23 cellular contexts compared by ENCODE assay signal in the genomic region with DNA sequence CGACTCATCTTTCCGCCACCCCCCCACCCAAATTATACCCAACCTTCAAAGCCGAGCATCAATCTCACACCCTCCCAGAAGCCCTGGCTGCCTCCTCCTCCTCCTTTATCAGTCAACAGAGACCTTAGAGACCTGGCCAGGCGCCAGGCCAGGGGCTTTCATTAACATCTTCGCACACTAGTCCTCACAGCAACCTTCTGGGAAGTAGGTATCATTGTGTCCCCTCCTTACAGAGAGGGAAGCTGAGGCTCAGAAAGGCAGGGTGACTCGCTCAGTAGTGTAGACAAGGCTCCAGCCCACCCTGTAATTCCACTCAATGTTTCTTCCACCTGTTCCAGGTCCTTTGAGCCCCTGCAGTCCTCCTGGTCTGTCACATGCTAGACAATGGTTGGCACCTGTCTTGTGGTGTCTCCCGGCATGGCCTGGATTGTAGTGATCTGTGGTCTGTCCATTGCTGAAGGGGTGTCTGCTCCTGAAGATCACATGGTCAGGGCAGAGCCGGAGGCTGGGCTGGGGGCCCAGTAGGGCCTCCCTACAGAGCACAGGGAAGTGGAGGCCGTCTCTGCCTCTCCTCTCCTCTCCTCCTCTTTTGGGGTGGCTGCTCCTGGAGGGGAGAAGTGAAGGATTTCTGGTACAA. TPM values are rescaled to one million over a fixed set of nuclear protein-coding genes. Genes with fewer than 3 reads are reported as not detected.
DNase-seq lines count a peak whose midpoint lies in the region; ATAC-seq lines count a peak whose summit lies in the region.
"Had no signal": no experiment of that assay in that cellular context is flagged by ENCODE, and none has a peak within 500 bp of the region (broad histone marks: within the 10 kb centered on the region; RNA-seq: fewer than 3 reads in every experiment).

No MANE protein-coding gene starts in this region.

- peak; percentile 33 for DNase-seq in activated CD8-positive, alpha-beta memory T cell treated with anti-CD3 and anti-CD28 coated beads for 24 hours
- DNase-seq in activated CD8-positive, alpha-beta memory T cell treated with anti-CD3 and anti-CD28 coated beads, Interleukin-2, amount 50 U/mL, for 4 hours = no peak
- peak; percentile 12 for DNase-seq in OCI-M1 (lab: John Stamatoyannopoulos, UW)
- peak; percentile 34 for DNase-seq in left lobe of liver (ENCODE audit: low spot score)
- DNase-seq in ureter (ENCODE audit: low spot score) = peak; percentile 23
- DNase-seq in HuH-7 (ENCODE audit: low spot score) = no peak
- DNase-seq: activated CD4-positive, alpha-beta T cell treated with anti-CD3 and anti-CD28 coated beads, Interleukin-2, amount 50 U/mL, for 48 hours; activated CD4-positive, CD25-positive, alpha-beta regulatory T cell; activated effector memory CD4-positive, alpha-beta T cell treated with anti-CD3 and anti-CD28 coated beads, Interleukin-2, amount 50 U/mL, for 16 hours; activated naive CD8-positive, alpha-beta T cell treated with anti-CD3 and anti-CD28 coated beads, Interleukin-2, amount 10 ng/mL, durations not matched to agents 7 days and 5 days; activated T-cell treated with anti-CD3 and anti-CD28 coated beads for 4 hours; EL; left cardiac atrium; naive thymus-derived CD8-positive, alpha-beta T cell; NCI-H1436 treated with DMSO at 0.1 percent for 48 hours; NCI-H2171 treated with DMSO at 0.1 percent for 48 hours; NCI-H526; stimulated activated CD4-positive, alpha-beta T cell treated with anti-CD3 and anti-CD28 coated beads, Interleukin-2, amount 100 ng/mL, for 48 hours; SW 1271; T1000 had no signal

- ATAC-seq in left lobe of liver (no peak), GM21515 (IDR thresholded peaks at IDR 0.05; ENCODE audit: unreplicated experiment) (no peak)
- ATAC-seq: left cardiac atrium; naive thymus-derived CD8-positive, alpha-beta T cell; Right ventricle myocardium inferior; stimulated activated effector memory CD8-positive, alpha-beta T cell treated with anti-CD3 and anti-CD28 coated beads, Interleukin-12 subunit alpha, Interleukin-12 subunit beta, amount 100 ng/mL, for 72 hours had no signal

RNA-seq across cellular contexts. Expression of a gene that starts 36.0 kb away (rescaled TPM):
- 2.3 TPM for total RNA-seq in left lobe of liver
- 16.8 TPM for total RNA-seq in ureter

Comparison
In these comparisons a context has a peak if more than half of its experiments do, and no peak if none do; other contexts are left out.
1. DNase-seq: peak in activated CD8-positive, alpha-beta memory T cell treated with anti-CD3 and anti-CD28 coated beads for 24 hours (single experiment), OCI-M1 (single experiment), left lobe of liver (single experiment) and ureter (single experiment); none in activated CD8-positive, alpha-beta memory T cell treated with anti-CD3 and anti-CD28 coated beads, Interleukin-2, amount 50 U/mL, for 4 hours (single experiment) and HuH-7 (single experiment).